In genomic region chr12:108734200-108734906, GRCh38 we compare ENCODE assay signal across 8 cellular contexts. TPM values are rescaled to one million over a fixed set of nuclear protein-coding genes. Genes with fewer than 3 reads are reported as not detected.
DNase-seq lines count a peak whose midpoint lies in the region; ATAC-seq and TF ChIP-seq lines count a peak whose summit lies in the region.

No MANE protein-coding gene starts in this region.

- H3K4me2 ChIP-seq in DOHH2 (ENCODE audit: low read length) (peak overlapping the region; percentile 38), Karpas-422 (ENCODE audit: low read depth, low read length, poor library complexity, severe bottlenecking) (no peak overlapping the region)

- H3K36me3 ChIP-seq in DOHH2 (ENCODE audit: control insufficient read depth, low read length) (no peaks in the 10 kb centered on the region), Karpas-422 (ENCODE audit: insufficient read depth, low read length) (no peaks in the 10 kb centered on the region), ascending aorta (no peaks in the 10 kb centered on the region), right lobe of liver (no peaks in the 10 kb centered on the region), lower lobe of right lung (no peaks in the 10 kb centered on the region)

- TF ChIP-seq CTCF in DOHH2 (IDR thresholded peaks at IDR 0.05; ENCODE audit: low read depth, low read length, poor library complexity, severe bottlenecking) (no peak), ascending aorta (IDR thresholded peaks at IDR 0.05) (no peak), right lobe of liver (IDR thresholded peaks at IDR 0.05) (no peak), lower lobe of right lung (IDR thresholded peaks at IDR 0.05) (no peak)

- H3K9me2 ChIP-seq in DOHH2 (replicated peaks; ENCODE audit: control insufficient read depth, low read length) (no peaks in the 10 kb centered on the region), Karpas-422 (replicated peaks; ENCODE audit: insufficient read depth, low read length) (no peaks in the 10 kb centered on the region)

- no peak overlapping the region for H3K9ac ChIP-seq in Karpas-422 (ENCODE audit: low read length)

- DNase-seq in Karpas-422: peak; percentile 42
- peak; percentile 15 to 85 for DNase-seq in ascending aorta (ENCODE audit: low spot score in 2 of 2)
- peak; percentile 34 to 86 (median 64) for DNase-seq in right lobe of liver
- DNase-seq in lower lobe of right lung: no peak

- no peaks in the 10 kb centered on the region for H4K20me1 ChIP-seq in DOHH2 (ENCODE audit: control insufficient read depth, insufficient read depth, low read depth, low read length)
- 0 out of 2 replicates have a peak, but pooled peaks cover 4% of the 10 kb centered on the region for H4K20me1 ChIP-seq in Karpas-422 (ENCODE audit: insufficient read depth, low read depth, low read length)

- TF ChIP-seq POLR2A in right lobe of liver (IDR thresholded peaks at IDR 0.05): peak; percentile 85

- H3K4me3 ChIP-seq in DOHH2 (ENCODE audit: low read length): no peak overlapping the region
- no peak overlapping the region for H3K4me3 ChIP-seq in Karpas-422 (ENCODE audit: low read length)
- no peak overlapping the region for H3K4me3 ChIP-seq in ascending aorta
- H3K4me3 ChIP-seq in right lobe of liver: no peak overlapping the region
- no peak overlapping the region for H3K4me3 ChIP-seq in lower lobe of right lung

- H3K4me1 ChIP-seq in DOHH2 (ENCODE audit: control insufficient read depth, low read length) (peaks cover 34% of the 10 kb centered on the region), Karpas-422 (ENCODE audit: low read length) (peaks cover 30% of the 10 kb centered on the region), ascending aorta (peaks cover 0 to 9% of the 10 kb centered on the region in 2 donors), right lobe of liver (peaks cover 0 to 20% (median 6%) of the 10 kb centered on the region in 4 donors), lower lobe of right lung (peaks cover 20% of the 10 kb centered on the region)

- no peak overlapping the region for H3K27ac ChIP-seq in DOHH2 (ENCODE audit: low read depth, low read length)
- H3K27ac ChIP-seq in Karpas-422 (ENCODE audit: low read length): no peak overlapping the region
- peak overlapping the region; percentile 79 to 96 for H3K27ac ChIP-seq in ascending aorta
- H3K27ac ChIP-seq in right lobe of liver: peak overlapping the region; percentile 71 to 95 (median 80)
- H3K27ac ChIP-seq in lower lobe of right lung: no peak overlapping the region

- H2AFZ ChIP-seq in Karpas-422 (ENCODE audit: low read length): no peak overlapping the region

- H3K27me3 ChIP-seq in DOHH2 (ENCODE audit: control insufficient read depth, low read length): peaks cover 16% of the 10 kb centered on the region
- H3K27me3 ChIP-seq in Karpas-422 (ENCODE audit: low read length): 0 out of 2 replicates have a peak, but pooled peaks cover 4% of the 10 kb centered on the region
- H3K27me3 ChIP-seq in ascending aorta: no peaks in the 10 kb centered on the region
- H3K27me3 ChIP-seq in right lobe of liver: no peaks in the 10 kb centered on the region
- H3K27me3 ChIP-seq in lower lobe of right lung (ENCODE audit: low read depth): no peaks in the 10 kb centered on the region

- H3K79me2 ChIP-seq in DOHH2 (ENCODE audit: control insufficient read depth, low read length) (no peaks in the 10 kb centered on the region; the same call in 1 of the 2 replicates), Karpas-422 (ENCODE audit: low read length) (no peaks in the 10 kb centered on the region)

- intact Hi-C loops in ascending aorta (cut with DNase I): loop anchor here (5.0 to 10.0 kb wide), 4 partner anchors 53 to 397 kb away; partner anchors contain the start of genes ALKBH2 and CMKLR1
- intact Hi-C loops in right lobe of liver (cut with DNase I): no loop called here
- intact Hi-C loops in lower lobe of right lung (cut with DNase I): no loop called here

- H3F3A ChIP-seq in DOHH2 (ENCODE audit: control insufficient read depth, insufficient read depth): peaks cover 5% of the 10 kb centered on the region; the same call in 1 of the 2 replicates

- 21% methylated on average over 8 of the region's 9 CpGs for WGBS in right lobe of liver (ENCODE audit: insufficient coverage, low coverage, low lambda C conversion rate, missing lambda C conversion rate)

- ATAC-seq in right lobe of liver (peak; percentile 20 to 48 (median 36)), HG03039 (IDR thresholded peaks at IDR 0.05; ENCODE audit: unreplicated experiment) (no peak), HG03457 (IDR thresholded peaks at IDR 0.05; ENCODE audit: unreplicated experiment) (no peak), HG03520 (IDR thresholded peaks at IDR 0.05; ENCODE audit: unreplicated experiment) (no peak), lower lobe of right lung (no peak)

- H3K9me3 ChIP-seq in DOHH2 (ENCODE audit: control insufficient read depth, insufficient read depth, low read length): no peaks in the 10 kb centered on the region
- H3K9me3 ChIP-seq in Karpas-422 (ENCODE audit: low read length): no peaks in the 10 kb centered on the region
- no peaks in the 10 kb centered on the region for H3K9me3 ChIP-seq in ascending aorta
- no peaks in the 10 kb centered on the region for H3K9me3 ChIP-seq in right lobe of liver
- no peaks in the 10 kb centered on the region for H3K9me3 ChIP-seq in lower lobe of right lung

RNA-seq across cellular contexts. Expression of gene CORO1C, which starts 3.0 kb away (rescaled TPM):
- 11.1 and 14.9 TPM in 2 replicates for total RNA-seq in Karpas-422 (2014; rRNA removed; shearing (Covaris generic); ENCODE audit: low replicate concordance)
- total RNA-seq in ascending aorta: 106 TPM
- total RNA-seq in right lobe of liver: 100 to 1,000 TPM in 1 of 6 experiments, 10 to 100 TPM in 5; 36.6 to 100 (median 57.5) TPM
- 307 TPM for total RNA-seq in lower lobe of right lung

Comparison
In these comparisons a context has a peak if more than half of its experiments do, and no peak if none do; other contexts are left out.
1. H3K27ac ChIP-seq: peak in ascending aorta (2 of 2) and right lobe of liver (3 of 3); none in DOHH2 (single experiment), Karpas-422 (single experiment) and lower lobe of right lung (single experiment).
2. ATAC-seq: peak in right lobe of liver (4 of 4); none in HG03039 (single experiment), HG03457 (single experiment), HG03520 (single experiment) and lower lobe of right lung (0 of 2).